In the genomic region with DNA sequence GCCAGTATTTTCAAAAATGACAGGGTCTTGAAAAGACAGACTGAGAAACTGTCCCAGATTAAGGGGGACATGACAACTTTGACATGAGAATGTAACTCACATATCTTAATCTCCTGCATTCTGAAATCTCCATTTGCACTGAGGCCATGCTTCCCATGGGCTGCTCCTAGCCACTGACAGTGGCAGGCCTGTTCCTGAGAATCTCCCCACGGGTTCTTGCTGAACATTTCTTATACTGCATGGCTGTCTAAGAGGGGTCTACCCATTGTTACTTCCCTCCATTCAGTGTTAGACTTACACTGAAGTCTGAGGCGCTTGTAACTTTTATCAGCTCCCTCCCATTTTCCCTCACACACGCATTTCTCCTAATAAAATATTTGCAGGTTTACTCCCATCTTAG, we compare ENCODE assay signal across 13 cellular contexts. TPM values are rescaled to one million over a fixed set of nuclear protein-coding genes. Genes with fewer than 3 reads are reported as not detected.
DNase-seq lines count a peak whose midpoint lies in the region; ATAC-seq and TF ChIP-seq lines count a peak whose summit lies in the region.
"Had no signal": no experiment of that assay in that cellular context is flagged by ENCODE, and none has a peak within 500 bp of the region (broad histone marks: within the 10 kb centered on the region; RNA-seq: fewer than 3 reads in every experiment).

No MANE protein-coding gene starts in this region.

- no peaks in the 10 kb centered on the region for H3K9me3 Mint-ChIP-seq in activated CD4-positive, alpha-beta T cell treated with anti-CD3 and anti-CD28 coated beads, Interleukin-2, amount 10 ng/mL, durations not matched to agents 24 days and 14 days
- H3K9me3 Mint-ChIP-seq in activated naive CD8-positive, alpha-beta T cell treated with anti-CD3 and anti-CD28 coated beads, Interleukin-2, amount 50 U/mL, for 24 hours, result no peaks in the 10 kb centered on the region

- H3K4me1 Mint-ChIP-seq in activated CD4-positive, alpha-beta T cell treated with anti-CD3 and anti-CD28 coated beads, Interleukin-2, amount 10 ng/mL, durations not matched to agents 24 days and 14 days, result peaks cover 43% of the 10 kb centered on the region
- peaks cover 42% of the 10 kb centered on the region for H3K4me1 Mint-ChIP-seq in activated naive CD8-positive, alpha-beta T cell treated with anti-CD3 and anti-CD28 coated beads, Interleukin-2, amount 50 U/mL, for 24 hours

- H3K27ac ChIP-seq in testis, result no peak overlapping the region
- H3K27ac ChIP-seq: brain microvascular endothelial cell had no signal

- H3K36me3 ChIP-seq in neuron (ENCODE audit: insufficient read depth, low read length) (peaks cover 22% of the 10 kb centered on the region), testis (ENCODE audit: low read depth, missing control alignments) (no peaks in the 10 kb centered on the region)

- no peaks in the 10 kb centered on the region for H3K27me3 Mint-ChIP-seq in activated CD4-positive, alpha-beta T cell treated with anti-CD3 and anti-CD28 coated beads, Interleukin-2, amount 10 ng/mL, durations not matched to agents 24 days and 14 days
- H3K27me3 Mint-ChIP-seq in activated naive CD8-positive, alpha-beta T cell treated with anti-CD3 and anti-CD28 coated beads, Interleukin-2, amount 50 U/mL, for 24 hours, result no peaks in the 10 kb centered on the region

- 54 to 58% methylated on average over 3 of the region's 3 CpGs for WGBS in testis, 2 donors

- TF ChIP-seq POLR2A in testis (IDR thresholded peaks at IDR 0.05), result no peak

- no peak for ATAC-seq in activated naive CD8-positive, alpha-beta T cell treated with anti-CD3 and anti-CD28 coated beads, Interleukin-2, amount 50 U/mL, for 24 hours
- ATAC-seq: Right ventricle myocardium inferior had no signal

- peak overlapping the region; percentile 90 for H3K4me3 Mint-ChIP-seq in activated CD4-positive, alpha-beta T cell treated with anti-CD3 and anti-CD28 coated beads, Interleukin-2, amount 10 ng/mL, durations not matched to agents 24 days and 14 days
- H3K4me3 Mint-ChIP-seq in activated naive CD8-positive, alpha-beta T cell treated with anti-CD3 and anti-CD28 coated beads, Interleukin-2, amount 50 U/mL, for 24 hours, result peak overlapping the region; percentile 96

- intact Hi-C loops in activated CD4-positive, alpha-beta T cell treated with anti-CD3 and anti-CD28 coated beads, Interleukin-2, amount 10 ng/mL, durations not matched to agents 24 days and 14 days (cut with micrococcal nuclease), result loop anchor here (5.0 to 10.0 kb wide), 4 partner anchors 44 to 879 kb away; a partner anchor contains a TSS
- intact Hi-C loops in testis (cut with DNase I; ENCODE audit: low total_unique reads), result no loop called here

- peaks cover 25% of the 10 kb centered on the region for H3K36me3 Mint-ChIP-seq in activated CD4-positive, alpha-beta T cell treated with anti-CD3 and anti-CD28 coated beads, Interleukin-2, amount 10 ng/mL, durations not matched to agents 24 days and 14 days (ENCODE audit: low read depth)
- H3K36me3 Mint-ChIP-seq in activated naive CD8-positive, alpha-beta T cell treated with anti-CD3 and anti-CD28 coated beads, Interleukin-2, amount 50 U/mL, for 24 hours (ENCODE audit: low read depth), result peaks cover 24% of the 10 kb centered on the region

- H3K4me3 ChIP-seq in LNCaP clone FGC (ENCODE audit: low read depth, low read length), result peak overlapping the region; percentile 78; the same call in 1 of the 2 replicates
- H3K4me3 ChIP-seq in neuron (ENCODE audit: low read length), result peak overlapping the region; percentile 63
- H3K4me3 ChIP-seq in testis, result no peak overlapping the region

- peak overlapping the region; percentile 8 for H3K27ac Mint-ChIP-seq in activated CD4-positive, alpha-beta T cell treated with anti-CD3 and anti-CD28 coated beads, Interleukin-2, amount 10 ng/mL, durations not matched to agents 24 days and 14 days
- peak overlapping the region; percentile 92 for H3K27ac Mint-ChIP-seq in activated naive CD8-positive, alpha-beta T cell treated with anti-CD3 and anti-CD28 coated beads, Interleukin-2, amount 50 U/mL, for 24 hours

- H3K27me3 ChIP-seq in neuron (ENCODE audit: insufficient read depth, low read length) (no peaks in the 10 kb centered on the region), testis (no peaks in the 10 kb centered on the region)
- H3K27me3 ChIP-seq: brain microvascular endothelial cell, thyroid gland had no signal

- no peaks in the 10 kb centered on the region for H3K9me3 ChIP-seq in neuron (ENCODE audit: low read length)
- H3K9me3 ChIP-seq in testis, result no peaks in the 10 kb centered on the region
- H3K9me3 ChIP-seq: thyroid gland had no signal

- no peak for TF ChIP-seq CTCF in LNCaP clone FGC (IDR thresholded peaks at IDR 0.05; ENCODE audit: control insufficient read depth, extremely low read depth, insufficient read depth)
- TF ChIP-seq CTCF in testis (IDR thresholded peaks at IDR 0.05), result no peak

- DNase-seq in activated CD4-positive, alpha-beta T cell treated with anti-CD3 and anti-CD28 coated beads, Interleukin-2, amount 10 ng/mL, durations not matched to agents 24 days and 14 days, result peak; percentile 59
- no peak for DNase-seq in activated CD4-positive, alpha-beta T cell treated with anti-CD3 and anti-CD28 coated beads for 1 hour
- DNase-seq in LNCaP clone FGC (ENCODE audit: low read depth), result no peak
- no peak for DNase-seq in activated naive CD8-positive, alpha-beta T cell treated with anti-CD3 and anti-CD28 coated beads, Interleukin-2, amount 50 U/mL, for 24 hours
- DNase-seq in DMS53 (lab: John Stamatoyannopoulos, UW), result no peak
- no peak for DNase-seq in CD1c-positive myeloid dendritic cell (ENCODE audit: extremely low spot score)
- DNase-seq in testis, result no peak
- DNase-seq: activated CD4-positive, alpha-beta T cell treated with anti-CD3 and anti-CD28 coated beads, Interleukin-2, amount 50 U/mL, for 1 hour; brain microvascular endothelial cell; NCI-H2081 treated with DMSO at 0.1 percent for 48 hours; thyroid gland had no signal

- H3K4me1 ChIP-seq in neuron (ENCODE audit: insufficient read depth, low read length), result peaks cover 5% of the 10 kb centered on the region
- no peaks in the 10 kb centered on the region for H3K4me1 ChIP-seq in testis

- H2AFZ ChIP-seq in neuron (ENCODE audit: low read depth, low read length), result no peak overlapping the region

RNA-seq across cellular contexts. Expression of a gene that starts 1.5 kb away (rescaled TPM):
- 30.3 and 32.2 TPM in 2 replicates for total RNA-seq in activated CD4-positive, alpha-beta T cell treated with anti-CD3 and anti-CD28 coated beads, Interleukin-2, amount 10 ng/mL, durations not matched to agents 24 days and 14 days
- 10 to 100 TPM; 33.9 to 45.5 TPM for total RNA-seq in testis
- polyA plus RNA-seq in testis (ENCODE audit: insufficient read depth, low read depth, low replicate concordance), result 9.8 TPM

Comparison
In these comparisons a context has a peak if more than half of its experiments do, and no peak if none do; other contexts are left out.
1. H3K4me3 ChIP-seq: peak in LNCaP clone FGC (single experiment) and neuron (single experiment); none in testis (0 of 2).